ENCODE assay signal across 9 cellular contexts in the genomic region with DNA sequence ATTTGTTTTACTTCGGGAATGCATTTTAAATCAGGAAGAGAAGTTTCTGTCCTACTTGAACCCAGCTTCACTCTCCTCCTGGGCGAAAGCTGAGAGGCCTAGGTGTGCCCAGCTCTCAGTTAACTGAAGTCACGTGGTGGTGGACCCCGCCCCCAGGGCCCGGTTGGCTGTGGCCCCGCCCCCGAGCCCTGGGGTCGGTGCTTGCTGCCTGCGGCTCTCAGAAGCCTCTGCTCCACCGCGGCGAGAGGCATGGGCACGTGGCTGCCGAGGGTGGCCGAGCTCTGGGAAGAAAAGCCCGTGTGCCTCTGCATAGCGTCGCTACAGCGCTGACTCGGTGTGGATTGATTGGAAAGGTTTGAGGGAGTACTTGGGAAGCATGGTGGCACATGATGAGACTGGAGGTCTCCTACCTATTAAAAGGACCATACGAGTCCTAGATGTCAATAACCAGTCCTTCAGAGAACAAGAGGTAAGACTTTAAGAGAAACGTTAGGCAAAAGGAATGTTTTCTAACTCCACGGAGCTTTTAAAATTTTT. TPM values are rescaled to one million over a fixed set of nuclear protein-coding genes. Genes with fewer than 3 reads are reported as not detected.
DNase-seq lines count a peak whose midpoint lies in the region; ATAC-seq and TF ChIP-seq lines count a peak whose summit lies in the region.
"Had no signal": no experiment of that assay in that cellular context is flagged by ENCODE, and none has a peak within 500 bp of the region (broad histone marks: within the 10 kb centered on the region; RNA-seq: fewer than 3 reads in every experiment).

No MANE protein-coding gene starts in this region.

- intact Hi-C loops in dorsolateral prefrontal cortex (cut with DNase I) (no loop called here), right lobe of liver (cut with DNase I) (loop anchor here in 1 of 2 donors (10.0 kb wide), 1 partner anchor 178 kb away; no protein-coding TSS in a partner anchor)

- H3K27ac ChIP-seq in dorsolateral prefrontal cortex (peak overlapping the region in 17 of 59 donors; percentile 3 to 67 (median 34)), right lobe of liver (peak overlapping the region; percentile 68 to 82 (median 82))

- TF ChIP-seq CTCF in dorsolateral prefrontal cortex (IDR thresholded peaks at IDR 0.05 in 54 of 56, conservative IDR thresholded peaks at IDR 0.05 in 2 of 56; ENCODE audit: low read depth in 1 of 56, partially characterized antibody in 56 of 56) (peak in 1 of 56 donors; percentile 5), right lobe of liver (IDR thresholded peaks at IDR 0.05) (no peak)

- peak; percentile 89 for DNase-seq in CD1c-positive myeloid dendritic cell (ENCODE audit: extremely low spot score)
- DNase-seq in GOT3 (lab: John Stamatoyannopoulos, UW) = peak; percentile 58
- DNase-seq in NCI-H2029 treated with DMSO at 0.1 percent for 48 hours (lab: John Stamatoyannopoulos, UW) = peak; percentile 52
- DNase-seq in activated CD4-positive, alpha-beta T cell treated with anti-CD3 and anti-CD28 coated beads, Interleukin-2, amount 50 U/mL, for 4 hours = peak; percentile 70 to 71
- peak in 7 of 10 donors; percentile 27 to 71 (median 55) for DNase-seq in dorsolateral prefrontal cortex
- DNase-seq in right lobe of liver = peak; percentile 95 to 97 (median 97)
- DNase-seq in stimulated activated CD4-positive, alpha-beta T cell treated with anti-CD3 and anti-CD28 coated beads, Interleukin-2, amount 100 ng/mL, for 48 hours = peak; percentile 65
- no peak for DNase-seq in superior temporal gyrus (ENCODE audit: extremely low spot score)

- peaks cover 0 to 1% (median 0%) of the 10 kb centered on the region in 4 donors for H3K36me3 ChIP-seq in right lobe of liver

- 8% methylated on average over 20 of the region's 23 CpGs for WGBS in right lobe of liver (ENCODE audit: insufficient coverage, low coverage, low lambda C conversion rate, missing lambda C conversion rate)

- H3K27me3 ChIP-seq in dorsolateral prefrontal cortex (no peaks in the 10 kb centered on the region), right lobe of liver (no peaks in the 10 kb centered on the region)

- peak overlapping the region in 58 of 59 donors; percentile 9 to 65 (median 40) for H3K4me3 ChIP-seq in dorsolateral prefrontal cortex
- peak overlapping the region; percentile 57 to 64 (median 61) for H3K4me3 ChIP-seq in right lobe of liver

- peak; percentile 98 for TF ChIP-seq POLR2A in right lobe of liver (IDR thresholded peaks at IDR 0.05)

- ATAC-seq in right lobe of liver = peak; percentile 89 to 95 (median 94)

- peaks cover 0 to 15% (median 5%) of the 10 kb centered on the region in 4 donors for H3K4me1 ChIP-seq in right lobe of liver

- no peaks in the 10 kb centered on the region for H3K9me3 ChIP-seq in right lobe of liver

RNA-seq across cellular contexts. Expression of a gene that starts 34.1 kb away (rescaled TPM):
- total RNA-seq in dorsolateral prefrontal cortex = 100 to 1,000 TPM in 1 of 120 experiments, 10 to 100 TPM in 119; 19.3 to 107 (median 38.4) TPM
- total RNA-seq in right lobe of liver = 10 to 100 TPM; 23.0 to 64.5 (median 38.5) TPM

RNA-seq across cellular contexts. Expression of a gene that starts 41.8 kb away (rescaled TPM):
- total RNA-seq in dorsolateral prefrontal cortex = 1 to 10 TPM in 6 of 120 experiments, under 1 TPM in 42, not detected in 72; 0.26 to 1.4 (median 0.44) TPM
- total RNA-seq in right lobe of liver = not detected
- total RNA-seq: M059J had no signal

RNA-seq across cellular contexts. Expression of a gene that starts 52.9 kb away (rescaled TPM):
- total RNA-seq in dorsolateral prefrontal cortex = not detected
- total RNA-seq in right lobe of liver = not detected
- total RNA-seq: M059J had no signal
